In the genomic region with DNA sequence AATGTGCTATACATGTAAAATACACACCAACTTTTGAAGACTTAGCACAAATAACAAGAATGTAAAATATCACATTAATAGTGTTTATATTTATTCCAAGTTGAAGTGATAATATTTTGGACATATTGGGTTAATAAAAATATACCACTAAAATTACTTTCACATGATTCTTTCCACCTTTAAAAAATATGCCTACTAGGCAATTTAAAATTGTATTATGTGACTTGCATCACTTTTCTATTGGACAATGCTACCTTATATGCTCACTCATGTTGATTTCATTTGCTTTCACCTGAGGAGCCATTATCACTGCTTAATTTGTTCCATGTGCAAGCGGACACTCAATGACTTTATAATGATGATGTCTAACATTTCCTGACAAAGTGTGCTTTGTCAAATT, we compare ENCODE assay signal across 8 cellular contexts.
"Had no signal": no experiment of that assay in that cellular context is flagged by ENCODE, and none has a peak within 500 bp of the region (broad histone marks: within the 10 kb centered on the region; RNA-seq: fewer than 3 reads in every experiment).

No MANE protein-coding gene starts in this region.

- H3K36me3 ChIP-seq: HAP-1 had no signal

- DNase-seq: GM23248, GOT3, H7, HFFc6, KG1 had no signal

- H3K9ac ChIP-seq: GM23248 had no signal

- H3K9me3 ChIP-seq: HAP-1 had no signal

- H3K4me3 ChIP-seq: GM23248, HAP-1 had no signal

- H3K27ac ChIP-seq: GM23248, HL-60 had no signal

- H2AFZ ChIP-seq: GM23248 had no signal

- ATAC-seq: HCT116 had no signal
